In genomic region chr1:47703981-47704596, GRCh38 we compare ENCODE assay signal across 11 cellular contexts.
DNase-seq lines count a peak whose midpoint lies in the region; ATAC-seq and TF ChIP-seq lines count a peak whose summit lies in the region.
"Had no signal": no experiment of that assay in that cellular context is flagged by ENCODE, and none has a peak within 500 bp of the region (broad histone marks: within the 10 kb centered on the region; RNA-seq: fewer than 3 reads in every experiment).

No MANE protein-coding gene starts in this region.

- H3K27me3 ChIP-seq in brain microvascular endothelial cell (replicated peaks) = peaks cover 11% of the 10 kb centered on the region

- peaks cover 49% of the 10 kb centered on the region for H3K4me1 Mint-ChIP-seq in nephron

- peak overlapping the region in 2 of 3 experiments; percentile 74 to 92 for H3K27ac Mint-ChIP-seq in nephron

- no peak for ATAC-seq in HG02759 (IDR thresholded peaks at IDR 0.05; ENCODE audit: unreplicated experiment)
- ATAC-seq: left ventricle myocardium superior had no signal

- no peak overlapping the region for H3K27ac ChIP-seq in brain microvascular endothelial cell

- peak; percentile 30; the same call in 1 of the 2 replicates for TF ChIP-seq CTCF in LNCAP (IDR thresholded peaks at IDR 0.05)
- TF ChIP-seq CTCF in brain microvascular endothelial cell (IDR thresholded peaks at IDR 0.05; ENCODE audit: low read depth, low read length, missing control alignments) = peak; percentile 51
- TF ChIP-seq CTCF in nephron (IDR thresholded peaks at IDR 0.05; ENCODE audit: unreplicated experiment in 3 of 3) = peak; percentile 42 to 55 (median 46)

- no peak overlapping the region for H3K4me3 Mint-ChIP-seq in nephron

- in situ Hi-C loops in brain microvascular endothelial cell (cut with HindIII; ENCODE audit: low pct_ligation_motif_present, low sequenced_read_pairs) = no loop called here

- no peak overlapping the region for H3K4me3 ChIP-seq in brain microvascular endothelial cell (ENCODE audit: low read depth, low read length)
- H3K4me3 ChIP-seq: dorsolateral prefrontal cortex had no signal

- peaks cover 69% of the 10 kb centered on the region for H3K27me3 Mint-ChIP-seq in nephron (ENCODE audit: low read depth)

- peak in 2 of 3 experiments; percentile 43 to 73 for DNase-seq in NCI-H1417 (lab: John Stamatoyannopoulos, UW)
- no peak for DNase-seq in NCI-H1417 treated with DMSO at 0.1 percent for 48 hours (lab: John Stamatoyannopoulos, UW)
- DNase-seq in brain microvascular endothelial cell = peak; percentile 32
- DNase-seq in NCI-H2029 (lab: John Stamatoyannopoulos, UW) = no peak
- no peak for DNase-seq in stimulated activated CD4-positive, alpha-beta T cell treated with anti-CD3 and anti-CD28 coated beads, Interleukin-4, amount 100 ng/mL, for 24 hours
- DNase-seq: dorsolateral prefrontal cortex, KBM-7, left ventricle myocardium superior had no signal

- no peaks in the 10 kb centered on the region for H3K36me3 Mint-ChIP-seq in nephron (ENCODE audit: low read depth)

- no peaks in the 10 kb centered on the region for H3K36me3 ChIP-seq in brain microvascular endothelial cell (replicated peaks)

- no peaks in the 10 kb centered on the region for H3K9me3 Mint-ChIP-seq in nephron

Comparison
In these comparisons a context has a peak if more than half of its experiments do, and no peak if none do; other contexts are left out.
1. DNase-seq: peak in NCI-H1417 (2 of 3) and brain microvascular endothelial cell (single experiment); none in NCI-H1417 treated with DMSO at 0.1 percent for 48 hours (single experiment), NCI-H2029 (single experiment) and stimulated activated CD4-positive, alpha-beta T cell treated with anti-CD3 and anti-CD28 coated beads, Interleukin-4, amount 100 ng/mL, for 24 hours (single experiment).
2. Peak in every context shown above with its lines, with median percentiles within 50 percentile points of each other: CTCF ChIP-seq.